Comparison of ENCODE assay signal across 1 cellular context in genomic region chr4:169010125-169011023, GRCh38.
TF ChIP-seq lines count a peak whose summit lies in the region.

CBR4 (minus strand) TSS chr4:169010255; CDS start chr4:169010089, 166 bp downstream.

TF ChIP-seq in HepG2, 621 proteins besides CTCF, POLR2A, EP300 and RAD21 (continued from another document and continues in another):
- TF ChIP-seq ZHX2 (IDR thresholded peaks at IDR 0.05; ENCODE audit: low read depth) (peak; percentile 66), ZHX2 (CRISPR knock-in tag; IDR thresholded peaks at IDR 0.05; ENCODE audit: borderline replicate concordance) (no peak), FOXK1 (CRISPR knock-in tag; IDR thresholded peaks at IDR 0.05; ENCODE audit: borderline replicate concordance, low read depth) (peak; percentile 52; the same call in 1 of the 2 replicates), TBL1XR1 (IDR thresholded peaks at IDR 0.05; ENCODE audit: borderline replicate concordance, low read length, partially characterized antibody) (peak; percentile 45), ERF (CRISPR knock-in tag; IDR thresholded peaks at IDR 0.05) (peak; percentile 54), FOXP4 (CRISPR knock-in tag; IDR thresholded peaks at IDR 0.05) (0 out of 2 replicates have a peak, but pooled peaks have one; percentile 14), ZNF776 (CRISPR knock-in tag; IDR thresholded peaks at IDR 0.05) (0 out of 2 replicates have a peak, but pooled peaks have one; percentile 42), ZNF644 (CRISPR knock-in tag; IDR thresholded peaks at IDR 0.05; ENCODE audit: low read depth) (no peak), ZNF781 (CRISPR knock-in tag; IDR thresholded peaks at IDR 0.05; ENCODE audit: borderline replicate concordance, not compliant biosample characterization) (no peak), HNRNPK (IDR thresholded peaks at IDR 0.05; ENCODE audit: low read depth, low read length, poor library complexity, severe bottlenecking) (no peak), ISL2 (CRISPR knock-in tag; IDR thresholded peaks at IDR 0.05) (no peak), ZNF558 (CRISPR knock-in tag; IDR thresholded peaks at IDR 0.05; ENCODE audit: borderline replicate concordance) (no peak), ZNF256 (CRISPR knock-in tag; conservative IDR thresholded peaks at IDR 0.05) (0 out of 2 replicates have a peak, but pooled peaks have one; percentile 38), TRIM24 (CRISPR knock-in tag; IDR thresholded peaks at IDR 0.05) (no peak), IKZF1 (IDR thresholded peaks at IDR 0.05) (no peak), SOX5 (CRISPR knock-in tag; IDR thresholded peaks at IDR 0.05; ENCODE audit: borderline replicate concordance) (no peak), TAF1 (CRISPR knock-in tag; IDR thresholded peaks at IDR 0.05) (peak; percentile 80; the same call in 1 of the 2 replicates), ZNF225 (CRISPR knock-in tag; IDR thresholded peaks at IDR 0.05) (no peak), ZNF543 (CRISPR knock-in tag; IDR thresholded peaks at IDR 0.05) (no peak), GATA4 (IDR thresholded peaks at IDR 0.05; ENCODE audit: borderline replicate concordance, low read depth) (peak; percentile 59; the same call in 1 of the 2 replicates), PRDM4 (CRISPR knock-in tag; IDR thresholded peaks at IDR 0.05; ENCODE audit: borderline replicate concordance) (no peak), ZNF569 (CRISPR knock-in tag; IDR thresholded peaks at IDR 0.05; ENCODE audit: borderline replicate concordance) (0 out of 2 replicates have a peak, but pooled peaks have one; percentile 22), ZNF562 (CRISPR knock-in tag; IDR thresholded peaks at IDR 0.05; ENCODE audit: borderline replicate concordance) (no peak), NFE2L1 (CRISPR knock-in tag; IDR thresholded peaks at IDR 0.05; ENCODE audit: borderline replicate concordance) (no peak), NFATC3 (CRISPR knock-in tag; IDR thresholded peaks at IDR 0.05) (no peak), ZFX (CRISPR knock-in tag; IDR thresholded peaks at IDR 0.05; ENCODE audit: low read depth) (0 out of 2 replicates have a peak, but pooled peaks have one; percentile 30), IRF2 (CRISPR knock-in tag; IDR thresholded peaks at IDR 0.05) (peak; percentile 74; the same call in 1 of the 2 replicates), POLR2G (IDR thresholded peaks at IDR 0.05; ENCODE audit: low read depth, low read length) (peak; percentile 90), PHF20 (CRISPR knock-in tag; IDR thresholded peaks at IDR 0.05) (peak; percentile 65; the same call in 1 of the 2 replicates), TBX3 (IDR thresholded peaks at IDR 0.05; ENCODE audit: borderline replicate concordance) (no peak), MAZ (IDR thresholded peaks at IDR 0.05; ENCODE audit: borderline replicate concordance, low read depth, low read length) (peak; percentile 45; the same call in 1 of the 2 replicates), MAZ (CRISPR knock-in tag; IDR thresholded peaks at IDR 0.05; ENCODE audit: low read depth) (no peak), YY1 (IDR thresholded peaks at IDR 0.05; ENCODE audit: insufficient read depth, insufficient replicate concordance, low read depth, low read length) (peak; percentile 44), GABPB1 (CRISPR knock-in tag; IDR thresholded peaks at IDR 0.05) (peak; percentile 96), SNAPC2 (CRISPR knock-in tag; IDR thresholded peaks at IDR 0.05) (peak; percentile 60; the same call in 1 of the 2 replicates), MIER3 (CRISPR knock-in tag; IDR thresholded peaks at IDR 0.05; ENCODE audit: borderline replicate concordance) (peak; percentile 41; the same call in 1 of the 2 replicates), ZNF800 (CRISPR knock-in tag; IDR thresholded peaks at IDR 0.05) (no peak), SP4 (CRISPR knock-in tag; IDR thresholded peaks at IDR 0.05) (0 out of 2 replicates have a peak, but pooled peaks have one; percentile 33), CREBL2 (CRISPR knock-in tag; IDR thresholded peaks at IDR 0.05; ENCODE audit: borderline replicate concordance) (0 out of 2 replicates have a peak, but pooled peaks have one; percentile 43), ZFP91 (CRISPR knock-in tag; IDR thresholded peaks at IDR 0.05; ENCODE audit: borderline replicate concordance) (peak; percentile 62), ZNF24 (IDR thresholded peaks at IDR 0.05) (no peak), ZFAT (CRISPR knock-in tag; conservative IDR thresholded peaks at IDR 0.05) (no peak), DMAP1 (CRISPR knock-in tag; IDR thresholded peaks at IDR 0.05) (peak; percentile 71), NR1H2 (CRISPR knock-in tag; IDR thresholded peaks at IDR 0.05; ENCODE audit: borderline replicate concordance, low read depth) (no peak), ZNF350 (CRISPR knock-in tag; IDR thresholded peaks at IDR 0.05; ENCODE audit: borderline replicate concordance, low read depth) (no peak), ZNF235 (CRISPR knock-in tag; IDR thresholded peaks at IDR 0.05; ENCODE audit: borderline replicate concordance) (0 out of 2 replicates have a peak, but pooled peaks have one; percentile 15), ZMYM4 (CRISPR knock-in tag; IDR thresholded peaks at IDR 0.05) (peak; percentile 62), ZNF44 (CRISPR knock-in tag; IDR thresholded peaks at IDR 0.05) (0 out of 2 replicates have a peak, but pooled peaks have one; percentile 44), HDAC6 (IDR thresholded peaks at IDR 0.05; ENCODE audit: low read depth, low read length) (no peak), ZNF224 (CRISPR knock-in tag; IDR thresholded peaks at IDR 0.05) (0 out of 2 replicates have a peak, but pooled peaks have one; percentile 4), ZNF276 (CRISPR knock-in tag; IDR thresholded peaks at IDR 0.05; ENCODE audit: low read depth) (no peak; the same call in 1 of the 2 replicates), NKX3-1 (CRISPR knock-in tag; IDR thresholded peaks at IDR 0.05) (no peak), SRY (CRISPR knock-in tag; IDR thresholded peaks at IDR 0.05) (peak; percentile 20; the same call in 1 of the 2 replicates), ZNF138 (CRISPR knock-in tag; IDR thresholded peaks at IDR 0.05; ENCODE audit: low read depth) (no peak), ZNF549 (CRISPR knock-in tag; IDR thresholded peaks at IDR 0.05) (no peak)
